In the genomic region with DNA sequence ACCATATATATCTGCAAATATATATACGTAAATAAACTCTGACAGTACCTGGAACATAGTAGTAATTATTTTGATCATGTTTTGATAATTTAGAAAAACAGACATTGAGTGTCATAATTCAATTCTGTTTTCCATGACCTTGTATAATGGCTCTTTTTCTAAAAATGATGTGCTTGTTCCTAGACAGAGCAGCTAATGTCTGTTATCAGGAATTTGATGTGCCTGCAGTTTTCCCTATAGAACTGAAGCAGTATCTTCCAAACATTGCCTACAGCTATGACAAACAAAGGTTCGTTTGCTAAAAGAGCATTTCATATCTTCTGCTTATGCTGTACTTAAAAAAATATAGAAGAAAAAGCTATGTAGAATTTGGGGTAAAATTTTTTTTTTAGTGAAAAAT, we compare ENCODE assay signal across 28 cellular contexts.
"Had no signal": no experiment of that assay in that cellular context is flagged by ENCODE, and none has a peak within 500 bp of the region (broad histone marks: within the 10 kb centered on the region; RNA-seq: fewer than 3 reads in every experiment).

No MANE protein-coding gene starts in this region.

- ATAC-seq: activated CD8-positive, alpha-beta T cell treated with anti-CD3 and anti-CD28 coated beads for 36 hours; activated naive CD4-positive, alpha-beta T cell treated with anti-CD3 and anti-CD28 coated beads, Interleukin-2, amount 50 U/mL, for 72 hours; activated T-cell treated with anti-CD3 and anti-CD28 coated beads, Interleukin-2, amount 50 U/mL, for 4 hours; activated T-cell treated with anti-CD3 and anti-CD28 coated beads, Interleukin-2, amount 50 U/mL, for 72 hours; activated T-helper 17 cell treated with anti-CD3 and anti-CD28 coated beads, Interleukin-2, amount 50 U/mL, for 72 hours; body of pancreas; T-helper 17 cell had no signal

- DNase-seq: activated B cell treated with CpG ODN at 0.5 μM for 24 hours; activated CD4-positive, alpha-beta memory T cell treated with anti-CD3 and anti-CD28 coated beads for 36 hours; activated CD4-positive, alpha-beta T cell treated with anti-CD3 and anti-CD28 coated beads for 4 hours; activated CD4-positive, alpha-beta T cell treated with anti-CD3 and anti-CD28 coated beads, Interleukin-2, amount 10 ng/mL, durations not matched to agents 24 days and 14 days; activated CD4-positive, alpha-beta T cell treated with anti-CD3 and anti-CD28 coated beads, Interleukin-2, amount 50 U/mL, for 1 hour; activated CD4-positive, alpha-beta T cell treated with anti-CD3 and anti-CD28 coated beads, Interleukin-2, amount 50 U/mL, for 4 hours; activated CD4-positive, CD25-positive, alpha-beta regulatory T cell treated with anti-CD3 and anti-CD28 coated beads, Interleukin-2, amount 50 U/mL, for 72 hours; activated CD8-positive, alpha-beta memory T cell treated with anti-CD3 and anti-CD28 coated beads, Interleukin-2, amount 50 U/mL, for 4 hours; activated CD8-positive, alpha-beta T cell treated with anti-CD3 and anti-CD28 coated beads for 36 hours; activated effector memory CD4-positive, alpha-beta T cell treated with anti-CD3 and anti-CD28 coated beads, Interleukin-2, amount 50 U/mL, for 16 hours; activated gamma-delta T cell treated with Interleukin-2 at 50 U/mL for 16 hours; activated naive CD4-positive, alpha-beta T cell; activated naive CD4-positive, alpha-beta T cell treated with anti-CD3 and anti-CD28 coated beads for 36 hours; activated naive CD4-positive, alpha-beta T cell treated with anti-CD3 and anti-CD28 coated beads, Interleukin-2, amount 50 U/mL, for 16 hours; activated naive CD8-positive, alpha-beta T cell treated with anti-CD3 and anti-CD28 coated beads for 36 hours; activated T-cell treated with anti-CD3 and anti-CD28 coated beads for 4 hours; activated T-cell treated with anti-CD3 and anti-CD28 coated beads, Interleukin-2, amount 50 U/mL, for 1 hour; activated T-cell treated with anti-CD3 and anti-CD28 coated beads, Interleukin-2, amount 50 U/mL, for 4 hours; activated T-cell treated with anti-CD3 and anti-CD28 coated beads, Interleukin-2, amount 50 U/mL, for 72 hours; adrenal gland; amniotic stem cell; aorta; body of pancreas; brain microvascular endothelial cell; central memory CD4-positive, alpha-beta T cell; T-helper 17 cell had no signal
